In the genomic region with DNA sequence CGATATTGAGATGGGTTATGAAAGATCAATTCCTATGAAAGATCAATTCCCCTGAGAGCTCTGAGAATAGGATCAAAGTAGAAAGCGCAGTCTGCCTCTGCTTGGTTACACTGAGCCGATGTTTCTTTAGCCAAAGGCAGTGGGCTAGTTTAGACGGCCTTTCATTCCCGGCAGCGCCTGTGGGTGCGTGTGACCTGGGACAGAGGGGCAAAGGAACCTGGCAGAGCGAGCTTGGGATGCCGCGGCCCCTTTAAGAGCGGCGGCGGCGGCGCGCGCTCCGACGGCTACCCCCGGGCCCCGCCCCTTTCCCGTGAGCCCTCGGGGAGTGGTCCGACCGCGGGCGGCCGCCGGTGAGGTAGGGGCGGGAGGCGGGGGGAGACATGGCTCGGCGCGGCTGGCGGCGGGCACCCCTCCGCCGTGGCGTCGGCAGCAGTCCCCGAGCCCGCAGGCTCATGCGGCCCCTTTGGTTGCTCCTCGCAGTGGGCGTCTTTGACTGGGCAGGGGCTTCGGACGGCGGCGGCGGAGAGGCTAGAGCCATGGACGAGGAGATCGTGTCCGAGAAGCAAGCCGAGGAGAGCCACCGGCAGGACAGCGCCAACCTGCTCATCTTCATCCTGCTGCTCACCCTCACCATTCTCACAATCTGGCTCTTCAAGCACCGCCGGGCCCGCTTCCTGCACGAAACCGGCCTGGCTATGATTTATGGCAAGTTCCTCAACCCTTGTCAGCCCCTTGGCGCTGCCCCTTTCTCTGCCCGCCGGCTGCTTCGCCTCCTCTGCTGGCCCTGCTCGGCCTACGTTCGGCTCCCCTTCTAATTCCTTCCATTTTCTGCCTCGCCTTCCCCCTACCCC, we compare ENCODE assay signal across 8 cellular contexts. TPM values are rescaled to one million over a fixed set of nuclear protein-coding genes. Genes with fewer than 3 reads are reported as not detected.
DNase-seq lines count a peak whose midpoint lies in the region; ATAC-seq and TF ChIP-seq lines count a peak whose summit lies in the region.

A gene (plus strand): TSS at position 313 of the 851 bp plus-strand sequence. CDS start 224 bp downstream, at position 537.

- peaks cover 7% of the 10 kb centered on the region for H3K36me3 Mint-ChIP-seq in CD8-positive, alpha-beta T cell

- H3K9me3 Mint-ChIP-seq in CD8-positive, alpha-beta T cell: no peaks in the 10 kb centered on the region

- WGBS in esophagus, 2 donors: 0 to 31% methylated on average over 58 to 66 of the region's 69 CpGs

- POLR2A ChIA-PET in CD8-positive, alpha-beta T cell (lab: Charles Lee): interaction anchor here (3.2 kb wide), 1 partner anchor 11 kb away, joined by 22 read pairs; a partner anchor contains a TSS

- no peaks in the 10 kb centered on the region for H3K36me3 ChIP-seq in CD8-positive, alpha-beta T cell (ENCODE audit: insufficient read depth, low read length)
- H3K36me3 ChIP-seq in esophagus (ENCODE audit: control insufficient read depth in 2 of 2, insufficient read depth in 2 of 2, low read length in 1 of 2): no peaks in the 10 kb centered on the region
- H3K36me3 ChIP-seq in mucosa of rectum (ENCODE audit: control insufficient read depth in 2 of 2, insufficient read depth in 2 of 2, low read length in 2 of 2): no peaks in the 10 kb centered on the region

- intact Hi-C loops in CD8-positive, alpha-beta T cell (cut with DNase I, micrococcal nuclease): loop anchor here (1.0 to 10.0 kb wide), 5 partner anchors 11 to 1069 kb away; a partner anchor contains a TSS

- H3K27me3 Mint-ChIP-seq in CD8-positive, alpha-beta T cell (ENCODE audit: low read depth): no peaks in the 10 kb centered on the region

- no peak for TF ChIP-seq CTCF in CD8-positive, alpha-beta T cell (IDR thresholded peaks at IDR 0.05)

- peak within 1 kb of the TSS; percentile 64 for H3K27ac ChIP-seq in CD8-positive, alpha-beta T cell (ENCODE audit: low read depth, low read length)
- peak within 1 kb of the TSS; percentile 70 to 91 for H3K27ac ChIP-seq in esophagus (ENCODE audit: low read depth in 2 of 2, low read length in 1 of 2)
- H3K27ac ChIP-seq in mucosa of rectum (ENCODE audit: low read depth in 2 of 2, low read length in 2 of 2): peak within 1 kb of the TSS; percentile 58 to 76

- DNase-seq in CD8-positive, alpha-beta T cell: peak in 6 of 7 experiments; percentile 46 to 71 (median 67)
- peak; percentile 42 for DNase-seq in NOMO-1 treated with DMSO at 0.1 percent for 48 hours (lab: John Stamatoyannopoulos, UW; ENCODE audit: unreplicated experiment)
- peak; percentile 53 for DNase-seq in activated T-cell treated with anti-CD3 and anti-CD28 coated beads for 4 hours
- DNase-seq in stimulated activated CD8-positive, alpha-beta memory T cell treated with anti-CD3 and anti-CD28 coated beads, Interleukin-4, amount 100 ng/mL, for 48 hours: peak; percentile 73

- peak within 1 kb of the TSS; percentile 79 to 85 for H3K9ac ChIP-seq in mucosa of rectum (ENCODE audit: low read depth in 1 of 2, low read length in 2 of 2)

- H3K27ac Mint-ChIP-seq in CD8-positive, alpha-beta T cell: peak within 1 kb of the TSS; percentile 93

- H3K4me1 Mint-ChIP-seq in CD8-positive, alpha-beta T cell (ENCODE audit: low read depth): peaks cover 64% of the 10 kb centered on the region

- peak within 1 kb of the TSS; percentile 91 for H3K4me3 Mint-ChIP-seq in CD8-positive, alpha-beta T cell

- H3K9me3 ChIP-seq in CD8-positive, alpha-beta T cell (ENCODE audit: low read length): no peaks in the 10 kb centered on the region
- H3K9me3 ChIP-seq in esophagus (ENCODE audit: control insufficient read depth in 2 of 2, insufficient read depth in 1 of 2, low read depth in 1 of 2, low read length in 1 of 2) (no peaks in the 10 kb centered on the region), mucosa of rectum (ENCODE audit: control insufficient read depth in 2 of 2, low read length in 2 of 2) (no peaks in the 10 kb centered on the region)

- peaks cover 26% of the 10 kb centered on the region for H3K4me1 ChIP-seq in CD8-positive, alpha-beta T cell (ENCODE audit: insufficient read depth, low read length)
- H3K4me1 ChIP-seq in esophagus (ENCODE audit: control insufficient read depth in 2 of 2, insufficient read depth in 2 of 2, low read length in 1 of 2) (no peaks in the 10 kb centered on the region), mucosa of rectum (ENCODE audit: control insufficient read depth in 2 of 2, insufficient read depth in 2 of 2, low read length in 2 of 2) (peaks cover 0 to 2% of the 10 kb centered on the region in 2 donors)

- ATAC-seq in CD8-positive, alpha-beta T cell: peak; percentile 88
- ATAC-seq in GM19397 (IDR thresholded peaks at IDR 0.05; ENCODE audit: unreplicated experiment) (peak; percentile 94), HG03565 (IDR thresholded peaks at IDR 0.05; ENCODE audit: unreplicated experiment) (peak; percentile 84)

- CTCF ChIA-PET in CD8-positive, alpha-beta T cell (lab: Charles Lee): interaction anchor here (1.2 kb wide), 1 partner anchor 53 kb away, joined by 3 read pairs; no protein-coding TSS in a partner anchor

- peak within 1 kb of the TSS; percentile 71 for H3K4me3 ChIP-seq in CD8-positive, alpha-beta T cell (ENCODE audit: low read depth, low read length)
- peak within 1 kb of the TSS; percentile 69 to 81 for H3K4me3 ChIP-seq in esophagus (ENCODE audit: low read depth in 1 of 2, low read length in 2 of 2)
- peak within 1 kb of the TSS; percentile 85 to 92 for H3K4me3 ChIP-seq in mucosa of rectum (ENCODE audit: low read length in 2 of 2)

- H3K27me3 ChIP-seq in CD8-positive, alpha-beta T cell (ENCODE audit: insufficient read depth, low read length): no peaks in the 10 kb centered on the region
- no peaks in the 10 kb centered on the region for H3K27me3 ChIP-seq in esophagus (ENCODE audit: control insufficient read depth in 1 of 2, insufficient read depth in 2 of 2, low read length in 2 of 2)
- H3K27me3 ChIP-seq in mucosa of rectum (ENCODE audit: control insufficient read depth in 2 of 2, insufficient read depth in 2 of 2, low read length in 2 of 2): peaks cover 0 to 3% of the 10 kb centered on the region in 2 donors

RNA-seq across cellular contexts. Expression of the gene that starts here (rescaled TPM):
- total RNA-seq in CD8-positive, alpha-beta T cell: 10 to 100 TPM; 15.9 to 18.7 TPM
- 1 to 10 TPM; 6.6 to 7.2 TPM for polyA plus RNA-seq in esophagus

Comparison
In these comparisons a context has a peak if more than half of its experiments do, and no peak if none do; other contexts are left out.
1. Peak in every context shown above with its lines: DNase-seq, ATAC-seq, H3K4me3 ChIP-seq and H3K27ac ChIP-seq.